Comparison of ENCODE assay signal across 1 cellular context in genomic region chr11:5275369-5276110, GRCh38.
TF ChIP-seq lines count a peak whose summit lies in the region.

No MANE protein-coding gene starts in this region.

TF ChIP-seq in K562, 482 proteins besides CTCF, POLR2A, EP300 and RAD21 (continued from another document):
- TF ChIP-seq ZNF318 (IDR thresholded peaks at IDR 0.05; ENCODE audit: borderline replicate concordance in 1 of 2, low read depth in 1 of 2) (no peak), SNAPC5 (CRISPR knock-in tag; IDR thresholded peaks at IDR 0.05) (no peak), SMAD1 (IDR thresholded peaks at IDR 0.05; ENCODE audit: low read depth, low read length, partially characterized antibody) (no peak), ZNF274 (IDR thresholded peaks at IDR 0.05; ENCODE audit: borderline replicate concordance, low read depth, low read length) (no peak), ZNF197 (CRISPR knock-in tag; IDR thresholded peaks at IDR 0.05; ENCODE audit: low read depth) (peak; percentile 72; the same call in 1 of the 2 replicates), PURB (CRISPR knock-in tag; IDR thresholded peaks at IDR 0.05; ENCODE audit: low read depth) (no peak), MLLT1 (IDR thresholded peaks at IDR 0.05) (peak; percentile 5 to 88; a peak in 3 of 4 replicates), PML (IDR thresholded peaks at IDR 0.05; ENCODE audit: low read length) (peak; percentile 75)
